In the genomic region with DNA sequence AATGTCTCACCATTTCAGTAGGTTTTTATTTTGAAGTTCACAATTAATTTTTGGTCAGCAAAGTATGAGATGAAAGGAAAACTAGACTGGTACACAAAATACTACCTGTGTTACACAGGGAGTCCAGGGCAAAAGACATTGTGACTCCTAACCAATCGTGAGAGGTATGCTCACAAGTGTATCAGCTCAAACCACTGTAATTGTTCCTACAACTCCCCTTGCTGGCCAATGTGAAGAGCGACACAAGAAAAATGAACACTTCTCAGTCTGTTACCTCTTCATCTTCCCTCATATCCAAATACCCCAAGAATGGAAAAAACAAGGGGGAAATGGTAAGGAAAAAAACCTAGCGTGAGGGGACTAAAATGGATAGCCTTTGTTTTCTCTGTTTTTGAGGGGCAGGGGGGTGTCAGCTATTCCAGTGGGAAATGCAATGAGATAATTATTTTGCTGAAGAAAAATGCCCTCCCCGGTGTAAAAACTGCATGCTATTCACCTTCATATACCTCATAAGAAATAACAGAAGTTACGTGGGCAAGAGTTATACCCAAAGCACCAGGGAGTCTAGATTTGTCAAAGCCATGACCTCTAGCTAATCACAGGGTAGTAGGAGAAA, we compare ENCODE assay signal across 8 cellular contexts. TPM values are rescaled to one million over a fixed set of nuclear protein-coding genes. Genes with fewer than 3 reads are reported as not detected.
DNase-seq lines count a peak whose midpoint lies in the region; ATAC-seq and TF ChIP-seq lines count a peak whose summit lies in the region.

No MANE protein-coding gene starts in this region.

- no peaks in the 10 kb centered on the region for H3K36me3 ChIP-seq in endocrine pancreas (ENCODE audit: control insufficient read depth, insufficient read depth, low read length)

- ATAC-seq in GM19372 (IDR thresholded peaks at IDR 0.05; ENCODE audit: low read depth, unreplicated experiment) (peak; percentile 58), HG03520 (IDR thresholded peaks at IDR 0.05; ENCODE audit: unreplicated experiment) (peak; percentile 60)

- peaks cover 12% of the 10 kb centered on the region for H3K4me1 ChIP-seq in endocrine pancreas (ENCODE audit: control insufficient read depth, insufficient read depth, low read length)

- H3K27me3 ChIP-seq in endocrine pancreas (ENCODE audit: control insufficient read depth, insufficient read depth, low read length) = no peaks in the 10 kb centered on the region

- no peak overlapping the region for H3K4me3 Mint-ChIP-seq in osteocyte (ENCODE audit: unreplicated experiment)

- peak; percentile 47 for DNase-seq in DMS79 treated with DMSO at 0.1 percent for 48 hours (lab: John Stamatoyannopoulos, UW)
- peak; percentile 30 to 67 for DNase-seq in NOMO-1 (lab: John Stamatoyannopoulos, UW; ENCODE audit: unreplicated experiment in 2 of 2)
- DNase-seq in osteocyte (ENCODE audit: extremely low spot score, unreplicated experiment) = no peak
- DNase-seq in activated naive CD4-positive, alpha-beta T cell (lab: John Stamatoyannopoulos, UW) = no peak
- no peak for DNase-seq in activated CD4-positive, alpha-beta T cell treated with anti-CD3 and anti-CD28 coated beads for 1 hour

- no peaks in the 10 kb centered on the region for H3K4me1 Mint-ChIP-seq in osteocyte (ENCODE audit: unreplicated experiment)

- no peaks in the 10 kb centered on the region for H3K9me3 ChIP-seq in endocrine pancreas (ENCODE audit: control insufficient read depth, low read length)

- no peaks in the 10 kb centered on the region for H3K36me3 Mint-ChIP-seq in osteocyte (ENCODE audit: unreplicated experiment)

- no peak overlapping the region for H3K27ac Mint-ChIP-seq in osteocyte (ENCODE audit: unreplicated experiment)

- no peak overlapping the region for H3K9ac ChIP-seq in endocrine pancreas (ENCODE audit: control insufficient read depth, insufficient read depth, low read length)

- H3K4me3 ChIP-seq in endocrine pancreas (ENCODE audit: control insufficient read depth, insufficient read depth, low read length) = peak overlapping the region; percentile 22

- no peaks in the 10 kb centered on the region for H3K9me3 Mint-ChIP-seq in osteocyte (ENCODE audit: unreplicated experiment)

- H3K27me3 Mint-ChIP-seq in osteocyte (ENCODE audit: unreplicated experiment) = peaks cover 41% of the 10 kb centered on the region

- peak; percentile 52 for TF ChIP-seq CTCF in osteocyte (IDR thresholded peaks at IDR 0.05)

RNA-seq across cellular contexts. Expression of gene NSUN7, which starts 30.6 kb away (rescaled TPM):
- total RNA-seq in osteocyte = 1.6 and 2.4 TPM in 2 replicates

Comparison
In these comparisons a context has a peak if more than half of its experiments do, and no peak if none do; other contexts are left out.
1. DNase-seq: peak in DMS79 treated with DMSO at 0.1 percent for 48 hours (single experiment) and NOMO-1 (2 of 2); none in osteocyte (single experiment), activated naive CD4-positive, alpha-beta T cell (0 of 4) and activated CD4-positive, alpha-beta T cell treated with anti-CD3 and anti-CD28 coated beads for 1 hour (single experiment).